In genomic region chr12:86698581-86698980, GRCh38 we compare ENCODE assay signal across 1 cellular context.
TF ChIP-seq lines count a peak whose summit lies in the region.

No MANE protein-coding gene starts in this region.

TF ChIP-seq in neural cell, 6 proteins besides CTCF, POLR2A, EP300 and RAD21 (continued from another document):
- peak; percentile 21 for TF ChIP-seq POLR2AphosphoS5 (IDR thresholded peaks at IDR 0.05)
